Comparison of ENCODE assay signal across 8 cellular contexts in genomic region chr5:50967388-50968039, GRCh38.
DNase-seq lines count a peak whose midpoint lies in the region; ATAC-seq and TF ChIP-seq lines count a peak whose summit lies in the region.

No MANE protein-coding gene starts in this region.

- peak overlapping the region; percentile 65 for H3K4me3 Mint-ChIP-seq in activated naive CD8-positive, alpha-beta T cell treated with anti-CD3 and anti-CD28 coated beads for 36 hours

- peak; percentile 3 for DNase-seq in stimulated activated CD4-positive, alpha-beta T cell treated with anti-CD3 and anti-CD28 coated beads, Interleukin-15, amount 100 ng/mL, for 24 hours
- DNase-seq in stimulated activated CD4-positive, alpha-beta T cell treated with anti-CD3 and anti-CD28 coated beads, Interleukin-4, amount 100 ng/mL, for 1 hour: no peak
- DNase-seq in activated naive CD8-positive, alpha-beta T cell treated with anti-CD3 and anti-CD28 coated beads for 36 hours: no peak
- no peak for DNase-seq in lower lobe of right lung
- no peak for DNase-seq in upper lobe of left lung
- no peak for DNase-seq in cerebellar nuclear complex (lab: John Stamatoyannopoulos, UW)

- H3K4me1 ChIP-seq in lower lobe of right lung (peaks cover 40% of the 10 kb centered on the region), upper lobe of left lung (peaks cover 32 to 55% (median 40%) of the 10 kb centered on the region in 4 donors)

- WGBS in upper lobe of left lung, 2 donors: 2 to 7% methylated on average over 15 to 22 of the region's 22 CpGs

- H3K27ac Mint-ChIP-seq in activated naive CD8-positive, alpha-beta T cell treated with anti-CD3 and anti-CD28 coated beads for 36 hours: no peak overlapping the region

- peaks cover 86% of the 10 kb centered on the region for H3K27me3 Mint-ChIP-seq in activated naive CD8-positive, alpha-beta T cell treated with anti-CD3 and anti-CD28 coated beads for 36 hours

- H3K36me3 Mint-ChIP-seq in activated naive CD8-positive, alpha-beta T cell treated with anti-CD3 and anti-CD28 coated beads for 36 hours: peaks cover 2% of the 10 kb centered on the region

- peaks cover 40% of the 10 kb centered on the region for H3K4me1 Mint-ChIP-seq in activated naive CD8-positive, alpha-beta T cell treated with anti-CD3 and anti-CD28 coated beads for 36 hours

- TF ChIP-seq CTCF in lower lobe of right lung (IDR thresholded peaks at IDR 0.05) (no peak), upper lobe of left lung (IDR thresholded peaks at IDR 0.05) (no peak)

- no peaks in the 10 kb centered on the region for H3K9me3 Mint-ChIP-seq in activated naive CD8-positive, alpha-beta T cell treated with anti-CD3 and anti-CD28 coated beads for 36 hours

- intact Hi-C loops in lower lobe of right lung (cut with DNase I): no loop called here

- H3K27me3 ChIP-seq in lower lobe of right lung (ENCODE audit: low read depth): peaks cover 82% of the 10 kb centered on the region
- H3K27me3 ChIP-seq in upper lobe of left lung: peaks cover 0 to 54% (median 10%) of the 10 kb centered on the region in 4 donors

- TF ChIP-seq EP300 in upper lobe of left lung (IDR thresholded peaks at IDR 0.05): no peak

- no peaks in the 10 kb centered on the region for H3K36me3 ChIP-seq in lower lobe of right lung
- H3K36me3 ChIP-seq in upper lobe of left lung: no peaks in the 10 kb centered on the region

- ATAC-seq in lower lobe of right lung (peak; percentile 52 to 62), upper lobe of left lung (ENCODE audit: low FRiP score in 2 of 2) (peak; percentile 28 to 40), GM21723 (IDR thresholded peaks at IDR 0.05; ENCODE audit: unreplicated experiment) (no peak), GM19023 (IDR thresholded peaks at IDR 0.05; ENCODE audit: unreplicated experiment) (no peak)

- peak overlapping the region; percentile 51 for H3K4me3 ChIP-seq in lower lobe of right lung
- H3K4me3 ChIP-seq in upper lobe of left lung: peak overlapping the region; percentile 4 to 54 (median 42)

- H3K27ac ChIP-seq in lower lobe of right lung: no peak overlapping the region
- H3K27ac ChIP-seq in upper lobe of left lung: peak overlapping the region in 1 of 4 donors; percentile 26

- no peak for TF ChIP-seq POLR2A in upper lobe of left lung (IDR thresholded peaks at IDR 0.05)

- H3K9me3 ChIP-seq in lower lobe of right lung (no peaks in the 10 kb centered on the region), upper lobe of left lung (no peaks in the 10 kb centered on the region)

Comparison
In these comparisons a context has a peak if more than half of its experiments do, and no peak if none do; other contexts are left out.
1. ATAC-seq: peak in lower lobe of right lung (2 of 2) and upper lobe of left lung (2 of 2); none in GM21723 (single experiment) and GM19023 (single experiment).